13 cellular contexts compared by ENCODE assay signal in genomic region chr12:88572785-88573565, GRCh38. TPM values are rescaled to one million over a fixed set of nuclear protein-coding genes. Genes with fewer than 3 reads are reported as not detected.
DNase-seq lines count a peak whose midpoint lies in the region; ATAC-seq, FAIRE-seq and TF ChIP-seq lines count a peak whose summit lies in the region.
"Had no signal": no experiment of that assay in that cellular context is flagged by ENCODE, and none has a peak within 500 bp of the region (broad histone marks: within the 10 kb centered on the region; RNA-seq: fewer than 3 reads in every experiment).

No MANE protein-coding gene starts in this region.

- H3K79me2 ChIP-seq in GM23248 (ENCODE audit: insufficient read depth) (peaks cover 100% of the 10 kb centered on the region), Loucy (ENCODE audit: insufficient read depth, low read length) (no peaks in the 10 kb centered on the region)

- in situ Hi-C loops in GM23248 (cut with MboI) = loop anchor here (10.0 kb wide), 1 partner anchor 418 kb away; no protein-coding TSS in a partner anchor

- no peaks in the 10 kb centered on the region for H3K27me3 ChIP-seq in GM23248 (replicated peaks; ENCODE audit: insufficient read depth)
- no peaks in the 10 kb centered on the region for H3K27me3 ChIP-seq in Loucy (ENCODE audit: insufficient read depth, low read length, poor library complexity, severe bottlenecking)
- no peaks in the 10 kb centered on the region for H3K27me3 ChIP-seq in esophagus squamous epithelium

- H3K9me2 ChIP-seq in GM23248 (ENCODE audit: insufficient read depth) (no peaks in the 10 kb centered on the region), Loucy (replicated peaks; ENCODE audit: low read depth, low read length) (no peaks in the 10 kb centered on the region)

- DNase-seq in GM23248 (peak; percentile 37), esophagus squamous epithelium (lab: John Stamatoyannopoulos, UW) (no peak), omental fat pad (ENCODE audit: low spot score) (no peak), superior temporal gyrus (ENCODE audit: extremely low spot score) (no peak), iPS-NIHi7 (ENCODE audit: extremely low spot score) (no peak), D721Med (ENCODE audit: insufficient read length, low spot score) (no peak)
- DNase-seq: activated gamma-delta T cell treated with Interleukin-2 at 50 U/mL for 16 hours, NCI-H2227 treated with DMSO at 0.1 percent for 48 hours had no signal

- H3K4me2 ChIP-seq in GM23248 (ENCODE audit: unreplicated experiment) (no peak overlapping the region), Loucy (ENCODE audit: low read depth, low read length, poor library complexity, severe bottlenecking) (no peak overlapping the region)

- H3K36me3 ChIP-seq in GM23248 (ENCODE audit: low read depth) (no peaks in the 10 kb centered on the region), Loucy (ENCODE audit: insufficient read depth, low read length) (no peaks in the 10 kb centered on the region), esophagus squamous epithelium (no peaks in the 10 kb centered on the region)

- no peak overlapping the region for H3K4me3 ChIP-seq in GM23248
- no peak overlapping the region for H3K4me3 ChIP-seq in Loucy (ENCODE audit: low read length, poor library complexity, severe bottlenecking)
- peak overlapping the region in 1 of 4 donors; percentile 10 for H3K4me3 ChIP-seq in esophagus squamous epithelium

- WGBS in GM23248 (ENCODE audit: low coverage in 1 of 2, low lambda C conversion rate in 2 of 2, missing lambda C conversion rate in 2 of 2), 2 experiments = 21 to 23% methylated on average over 4 of the region's 4 CpGs
- 13 to 35% methylated on average over 4 of the region's 4 CpGs for WGBS in esophagus squamous epithelium, 2 donors

- ATAC-seq in omental fat pad (ENCODE audit: low FRiP score) = peak; percentile 41
- no peak for ATAC-seq in GM18873 (IDR thresholded peaks at IDR 0.05; ENCODE audit: low FRiP score, unreplicated experiment)

- no peak for TF ChIP-seq POLR2A in esophagus squamous epithelium (IDR thresholded peaks at IDR 0.05)

- H3K4me1 ChIP-seq in GM23248 (ENCODE audit: insufficient read depth) = peaks cover 85% of the 10 kb centered on the region
- no peaks in the 10 kb centered on the region for H3K4me1 ChIP-seq in Loucy (ENCODE audit: insufficient read depth, low read length, poor library complexity, severe bottlenecking)
- peaks cover 0 to 91% (median 50%) of the 10 kb centered on the region in 3 donors for H3K4me1 ChIP-seq in esophagus squamous epithelium

- intact Hi-C loops in esophagus squamous epithelium (cut with DNase I) = loop anchor here (10.0 kb wide), 1 partner anchor 428 kb away; the partner anchor contains the start of genes CEP290 and TMTC3

- FAIRE-seq in D721Med (lab: Jason Lieb, UNC) = no peak
- FAIRE-seq: islet of Langerhans had no signal

- H4K20me1 ChIP-seq in GM23248 (ENCODE audit: insufficient read depth) = no peaks in the 10 kb centered on the region
- H4K20me1 ChIP-seq in Loucy (ENCODE audit: insufficient read depth, low read length, poor library complexity, severe bottlenecking) = no peaks in the 10 kb centered on the region

- no peak overlapping the region for H2AFZ ChIP-seq in GM23248
- H2AFZ ChIP-seq in Loucy (ENCODE audit: low read length) = peak overlapping the region; percentile 59; the same call in 1 of the 2 replicates

- H3K27ac ChIP-seq in GM23248 (no peak overlapping the region; the same call in 1 of the 2 replicates), esophagus squamous epithelium (peak overlapping the region in 3 of 4 donors; percentile 59 to 89 (median 81))
- H3K27ac ChIP-seq: C4-2B had no signal

- H3K9me3 ChIP-seq in GM23248 (ENCODE audit: low read depth) (no peaks in the 10 kb centered on the region), Loucy (ENCODE audit: insufficient read depth, low read depth, low read length) (no peaks in the 10 kb centered on the region), esophagus squamous epithelium (no peaks in the 10 kb centered on the region)

- peaks cover 59% of the 10 kb centered on the region for H3F3A ChIP-seq in GM23248 (ENCODE audit: insufficient read depth)
- no peaks in the 10 kb centered on the region for H3F3A ChIP-seq in Loucy (ENCODE audit: low read depth)

- no peak overlapping the region for H3K9ac ChIP-seq in GM23248
- H3K9ac ChIP-seq in Loucy (ENCODE audit: low read depth, low read length, poor library complexity, severe bottlenecking) = no peak overlapping the region

- TF ChIP-seq CTCF in Loucy (conservative IDR thresholded peaks at IDR 0.05; ENCODE audit: low read length) = no peak
- TF ChIP-seq CTCF in esophagus squamous epithelium (IDR thresholded peaks at IDR 0.05) = no peak
- no peak for TF ChIP-seq CTCF in omental fat pad (IDR thresholded peaks at IDR 0.05)
- TF ChIP-seq CTCF in D721Med (IDR thresholded peaks at IDR 0.05; ENCODE audit: insufficient read depth, missing control alignments) = no peak

RNA-seq across cellular contexts. Expression of gene KITLG, which starts 7.3 kb away (rescaled TPM):
- 98.4 and 146 TPM in 2 replicates for total RNA-seq in GM23248 (2014; rRNA removed; shearing (Covaris generic))
- polyA plus RNA-seq in GM23248 (2016; fragmentation: Nextera tagmentation; extraction: Ambion mirVana) = 33.8 and 34.8 TPM in 2 replicates
- total RNA-seq in esophagus squamous epithelium (10 to 100 TPM in 3 of 4 donors, 1 to 10 TPM in 1; 3.9 to 33.0 (median 14.7) TPM), omental fat pad (10 to 100 TPM; 12.2 to 29.8 (median 19.8) TPM)
- total RNA-seq: OCI-LY7 had no signal
